7 cellular contexts compared by ENCODE assay signal in the genomic region with DNA sequence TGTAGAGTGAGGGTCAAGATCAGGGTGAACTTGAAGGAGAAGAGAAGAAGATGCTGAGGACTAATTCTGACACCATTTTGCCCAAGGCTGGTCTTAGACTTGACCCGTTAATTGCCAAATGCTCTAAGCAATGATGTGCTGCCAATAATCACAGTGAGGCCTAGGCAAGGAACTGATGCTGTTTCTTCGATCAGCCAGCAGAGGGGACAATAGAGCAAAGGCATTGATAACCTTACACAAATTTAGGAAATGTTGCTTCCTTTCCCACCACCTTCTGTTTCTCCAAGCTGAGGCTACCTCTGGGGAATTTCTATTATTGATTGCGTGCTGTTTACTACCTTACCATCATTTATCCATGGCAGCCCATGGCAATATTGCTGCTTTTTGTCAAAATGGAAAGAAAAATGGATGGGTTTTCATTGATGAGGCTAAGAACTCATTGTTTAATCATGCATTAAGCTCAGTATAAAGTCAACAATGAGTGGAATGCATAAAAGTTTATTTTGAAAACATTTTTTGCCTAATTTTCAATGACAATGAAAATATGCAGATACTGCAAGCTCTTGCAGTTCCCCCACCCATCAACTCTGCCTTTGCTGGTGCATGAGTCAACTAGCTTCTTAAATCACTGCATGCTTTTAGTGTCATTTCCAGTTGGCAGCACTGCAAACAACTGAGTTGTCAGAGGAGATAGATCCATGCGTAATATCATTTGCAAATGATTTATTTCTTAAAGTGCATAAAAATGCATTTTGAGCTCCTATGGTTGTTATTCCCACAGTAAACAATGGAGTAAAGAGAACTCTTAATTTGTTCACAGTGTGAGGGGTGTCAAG.
DNase-seq lines count a peak whose midpoint lies in the region; ATAC-seq, FAIRE-seq and TF ChIP-seq lines count a peak whose summit lies in the region.

No MANE protein-coding gene starts in this region.

- whole genome bisulfite sequencing in HepG2 (ENCODE audit: low lambda C conversion rate) = 21% methylated on average over 4 of the region's 4 CpGs

- no peaks in the 10 kb centered on the region for H3K36me3 ChIP-seq in DOHH2 (ENCODE audit: control insufficient read depth, low read length)
- H3K36me3 ChIP-seq in ascending aorta = no peaks in the 10 kb centered on the region
- no peaks in the 10 kb centered on the region for H3K36me3 ChIP-seq in HepG2 (replicated peaks in 1 of 2; ENCODE audit: control insufficient read depth in 1 of 2, insufficient read depth in 2 of 2, low read length in 2 of 2)

- peak; percentile 93 for ATAC-seq in GM19043 (IDR thresholded peaks at IDR 0.05; ENCODE audit: low read depth, unreplicated experiment)
- ATAC-seq in HG03066 (IDR thresholded peaks at IDR 0.05; ENCODE audit: low read depth, unreplicated experiment) = peak; percentile 83
- ATAC-seq in HepG2 = peak; percentile 75

- H3K4me2 ChIP-seq in DOHH2 (ENCODE audit: low read length) = no peak overlapping the region
- no peak overlapping the region for H3K4me2 ChIP-seq in HepG2 (ENCODE audit: low read depth, low read length)

- H3K4me1 ChIP-seq in DOHH2 (ENCODE audit: control insufficient read depth, low read length) (peaks cover 4% of the 10 kb centered on the region; the same call in 1 of the 2 replicates), ascending aorta (no peaks in the 10 kb centered on the region), HepG2 (ENCODE audit: insufficient read depth, low read length) (no peaks in the 10 kb centered on the region)

- POLR2A ChIA-PET in HepG2 (lab: Yijun Ruan, JAX) = no interaction called here

- H3K27me3 ChIP-seq in DOHH2 (ENCODE audit: control insufficient read depth, low read length) (no peaks in the 10 kb centered on the region), ascending aorta (no peaks in the 10 kb centered on the region), HepG2 (ENCODE audit: control insufficient read depth in 1 of 2, insufficient read depth in 2 of 2, low read length in 2 of 2) (no peaks in the 10 kb centered on the region)

- TF ChIP-seq POLR2A in HepG2 (IDR thresholded peaks at IDR 0.05; ENCODE audit: insufficient read depth in 1 of 2, low read depth in 2 of 2, low read length in 2 of 2) = no peak

- no TSS peak for BruUV-seq in HepG2 (replicated peaks; lab: Mats Ljungman, UMichigan)

- no peaks in the 10 kb centered on the region for H3F3A ChIP-seq in DOHH2 (ENCODE audit: control insufficient read depth, insufficient read depth)

- H3K79me2 ChIP-seq in DOHH2 (ENCODE audit: control insufficient read depth, low read length) (no peaks in the 10 kb centered on the region), HepG2 (ENCODE audit: insufficient read depth, low read length) (no peaks in the 10 kb centered on the region)

- DNase-seq in NCI-H2227 (lab: John Stamatoyannopoulos, UW; ENCODE audit: unreplicated experiment) (peak; percentile 51), ascending aorta (ENCODE audit: low spot score in 2 of 2) (no peak), HepG2 (ENCODE audit: low spot score) (peak; percentile 16), dedifferentiated amniotic fluid mesenchymal stem cell (ENCODE audit: extremely low spot score) (no peak)

- TF ChIP-seq EP300 in HepG2 (IDR thresholded peaks at IDR 0.05; ENCODE audit: low read depth in 2 of 2, low read length in 2 of 2) (no peak), HepG2 (CRISPR knock-in tag; IDR thresholded peaks at IDR 0.05; ENCODE audit: borderline replicate concordance) (no peak)

- no peaks in the 10 kb centered on the region for H3K9me2 ChIP-seq in DOHH2 (replicated peaks; ENCODE audit: control insufficient read depth, low read length)

- intact Hi-C loops in ascending aorta (cut with DNase I) (no loop called here), HepG2 (cut with micrococcal nuclease; ENCODE audit: unreplicated experiment) (loop anchor here (1.0 kb wide), 1 partner anchor 273 kb away; no protein-coding TSS in a partner anchor)

- CTCF ChIA-PET in HepG2 (lab: Yijun Ruan, JAX; ENCODE audit: low intra/inter-chr PET ratio, low total read pairs) = interaction anchor here (2.9 kb wide), 1 partner anchor 376 kb away, joined by 52 read pairs; no protein-coding TSS in a partner anchor

- TF ChIP-seq RAD21 in HepG2 (CRISPR knock-in tag; IDR thresholded peaks at IDR 0.05) = peak; percentile 11; the same call in 1 of the 2 replicates

- in situ Hi-C loops in HepG2 (cut with HindIII; ENCODE audit: extremely low pct_ligation_motif_present, low pct_unique_long_range_greater_than_20kb) = loop anchor here (5.0 kb wide), 1 partner anchor 379 kb away; no protein-coding TSS in a partner anchor

- no peak overlapping the region for H3K9ac ChIP-seq in HepG2 (ENCODE audit: insufficient read depth, low read depth, low read length)

- no peak overlapping the region for H3K27ac ChIP-seq in DOHH2 (ENCODE audit: low read depth, low read length)
- no peak overlapping the region for H3K27ac ChIP-seq in ascending aorta
- no peak overlapping the region for H3K27ac ChIP-seq in HepG2 (ENCODE audit: extremely low read length, insufficient read depth, low read length)

- FAIRE-seq in HepG2 (lab: Jason Lieb, UNC) = peak; percentile 80

- H4K20me1 ChIP-seq in DOHH2 (ENCODE audit: control insufficient read depth, insufficient read depth, low read depth, low read length) (no peaks in the 10 kb centered on the region), HepG2 (ENCODE audit: insufficient read depth, low read length) (no peaks in the 10 kb centered on the region)

- H2AFZ ChIP-seq in HepG2 (ENCODE audit: low read length) = no peak overlapping the region

- no peaks in the 10 kb centered on the region for H3K9me3 ChIP-seq in DOHH2 (ENCODE audit: control insufficient read depth, insufficient read depth, low read length)
- no peaks in the 10 kb centered on the region for H3K9me3 ChIP-seq in ascending aorta
- 0 out of 2 replicates have a peak, but pooled peaks cover 5% of the 10 kb centered on the region for H3K9me3 ChIP-seq in HepG2 (ENCODE audit: low read length)

- TF ChIP-seq CTCF in DOHH2 (IDR thresholded peaks at IDR 0.05; ENCODE audit: low read depth, low read length, poor library complexity, severe bottlenecking) = peak; percentile 81
- TF ChIP-seq CTCF in ascending aorta (IDR thresholded peaks at IDR 0.05) = peak in 2 of 3 experiments; percentile 15 to 30
- TF ChIP-seq CTCF in HepG2 (CRISPR knock-in tag; IDR thresholded peaks at IDR 0.05) = peak; percentile 64

- no peak overlapping the region for H3K4me3 ChIP-seq in DOHH2 (ENCODE audit: low read length)
- no peak overlapping the region for H3K4me3 ChIP-seq in ascending aorta
- H3K4me3 ChIP-seq in HepG2 (replicated peaks in 1 of 3; ENCODE audit: insufficient read depth in 1 of 3, low read depth in 2 of 3, low read length in 3 of 3) = no peak overlapping the region

TF ChIP-seq in HepG2, 621 proteins besides CTCF, POLR2A, EP300 and RAD21:
- peak; percentile 82 for TF ChIP-seq SMC3 (IDR thresholded peaks at IDR 0.05; ENCODE audit: low read length)
- TF ChIP-seq STAG1 (CRISPR knock-in tag; IDR thresholded peaks at IDR 0.05) = peak; percentile 59
- TF ChIP-seq ZFX (CRISPR knock-in tag; IDR thresholded peaks at IDR 0.05; ENCODE audit: low read depth) = 0 out of 2 replicates have a peak, but pooled peaks have one; percentile 24
- no peak for TF ChIP-seq ZNF382 (CRISPR knock-in tag; IDR thresholded peaks at IDR 0.05; ENCODE audit: borderline replicate concordance)

Comparison
In these comparisons a context has a peak if more than half of its experiments do, and no peak if none do; other contexts are left out.
1. CTCF ChIP-seq: peak in every context shown above with its lines; median percentile 81 in DOHH2; 64 in HepG2; 22 in ascending aorta.
2. DNase-seq: peak in NCI-H2227 (single experiment) and HepG2 (single experiment); none in ascending aorta (0 of 2) and dedifferentiated amniotic fluid mesenchymal stem cell (single experiment).
3. Peak in every context shown above with its lines, with median percentiles within 50 percentile points of each other: ATAC-seq.